Comparison of ENCODE assay signal across 29 cellular contexts in genomic region chr6:143126574-143126941, GRCh38.
DNase-seq lines count a peak whose midpoint lies in the region; ATAC-seq, FAIRE-seq and TF ChIP-seq lines count a peak whose summit lies in the region.
"Had no signal": no experiment of that assay in that cellular context is flagged by ENCODE, and none has a peak within 500 bp of the region (broad histone marks: within the 10 kb centered on the region; RNA-seq: fewer than 3 reads in every experiment).

No MANE protein-coding gene starts in this region.

- peaks cover 7% of the 10 kb centered on the region for H3K9me3 ChIP-seq in osteoblast (ENCODE audit: low read depth, low read length)
- H3K9me3 ChIP-seq: SJCRH30 had no signal

- FAIRE-seq in frontal cortex (lab: Jason Lieb, UNC) = no peak
- FAIRE-seq: bronchial epithelial cell, colon had no signal

- H3K4me3 ChIP-seq in osteoblast (ENCODE audit: insufficient read depth, low read length) = peak overlapping the region; percentile 61
- H3K4me3 ChIP-seq: BLaER1 treated with 17β-estradiol and CSF1 and Interleukin-3, amounts not matched to agents 10 nM and 100 nM; lung; SJCRH30 had no signal

- peak overlapping the region; percentile 88 for H3K4me2 ChIP-seq in osteoblast (ENCODE audit: insufficient read depth, low read length)
- H3K4me2 ChIP-seq: BLaER1 treated with 17β-estradiol and CSF1 and Interleukin-3, amounts not matched to agents 10 nM and 100 nM had no signal

- no peak overlapping the region for H2AFZ ChIP-seq in osteoblast (ENCODE audit: low read length)

- H3K79me2 ChIP-seq in osteoblast (ENCODE audit: insufficient read depth, low read length) = no peaks in the 10 kb centered on the region

- TF ChIP-seq CTCF in osteoblast (IDR thresholded peaks at IDR 0.05; ENCODE audit: extremely low read depth, low read depth, low read length) = no peak

- H3K36me3 ChIP-seq in osteoblast (ENCODE audit: insufficient read depth, low read length) = peaks cover 8% of the 10 kb centered on the region
- H3K36me3 ChIP-seq: SJCRH30 had no signal

- H3K27ac ChIP-seq in osteoblast (ENCODE audit: low read depth, low read length) = peak overlapping the region; percentile 91
- H3K27ac ChIP-seq: BLaER1 treated with 17β-estradiol and CSF1 and Interleukin-3, amounts not matched to agents 10 nM and 100 nM; SJCRH30 had no signal

- no peaks in the 10 kb centered on the region for H3K27me3 ChIP-seq in osteoblast (ENCODE audit: insufficient read depth, low read length)
- H3K27me3 ChIP-seq: BLaER1 treated with 17β-estradiol and CSF1 and Interleukin-3, amounts not matched to agents 10 nM and 100 nM; SJCRH30 had no signal

- H3K4me1 ChIP-seq in osteoblast (ENCODE audit: insufficient read depth, low read length) = peaks cover 48% of the 10 kb centered on the region
- H3K4me1 ChIP-seq: BLaER1 treated with 17β-estradiol and CSF1 and Interleukin-3, amounts not matched to agents 10 nM and 100 nM; SJCRH30 had no signal

- DNase-seq in osteoblast (ENCODE audit: insufficient read length, low spot score, missing footprints) (no peak), T1000 (lab: John Stamatoyannopoulos, UW) (no peak), frontal cortex (ENCODE audit: low spot score in 2 of 2) (no peak)
- DNase-seq: activated CD4-positive, alpha-beta T cell treated with anti-CD3 and anti-CD28 coated beads, Interleukin-2, amount 50 U/mL, for 4 hours; activated naive CD4-positive, alpha-beta T cell treated with anti-CD3 and anti-CD28 coated beads for 36 hours; amygdala; effector CD4-positive, alpha-beta T cell; hypothalamus; KG1; left cardiac atrium; natural killer cell; NCI-H1105; NCI-H187; NCI-H2171; NCI-H510A treated with DMSO at 0.1 percent for 48 hours; occipital lobe; RPMI8226; SJCRH30; substantia nigra had no signal

- peak; percentile 87 for ATAC-seq in GM18868 (IDR thresholded peaks at IDR 0.05; ENCODE audit: unreplicated experiment)
- peak; percentile 87 for ATAC-seq in GM21526 (IDR thresholded peaks at IDR 0.05; ENCODE audit: low FRiP score, unreplicated experiment)
- ATAC-seq in HG03175 (IDR thresholded peaks at IDR 0.05; ENCODE audit: unreplicated experiment) = peak; percentile 95
- no peak for ATAC-seq in GM19452 (IDR thresholded peaks at IDR 0.05; ENCODE audit: unreplicated experiment)
- ATAC-seq: HCT116; left cardiac atrium; natural killer cell; stimulated activated memory B cell treated with anti-CD40 and anti-IgM and Interleukin-4, amounts not matched to agents 10 μg/mL and 1 μg/mL and 100 μg/mL, for 72 hours had no signal

- no peaks in the 10 kb centered on the region for H4K20me1 ChIP-seq in osteoblast (ENCODE audit: insufficient read depth, low read length)
- H4K20me1 ChIP-seq: BLaER1 treated with 17β-estradiol and CSF1 and Interleukin-3, amounts not matched to agents 10 nM and 100 nM had no signal
